ENCODE assay signal across 8 cellular contexts in genomic region chr2:43675646-43676321, GRCh38. TPM values are rescaled to one million over a fixed set of nuclear protein-coding genes. Genes with fewer than 3 reads are reported as not detected.
DNase-seq lines count a peak whose midpoint lies in the region; ATAC-seq and TF ChIP-seq lines count a peak whose summit lies in the region.

No MANE protein-coding gene starts in this region.

- intact Hi-C loops in gastrocnemius medialis (cut with DNase I; ENCODE audit: low total_unique reads) = no loop called here
- intact Hi-C loops in left colon (cut with DNase I, micrococcal nuclease) = no loop called here

- no peak for TF ChIP-seq CTCF in fibroblast of pulmonary artery (IDR thresholded peaks at IDR 0.05; ENCODE audit: low read length, missing control alignments)
- no peak for TF ChIP-seq CTCF in gastrocnemius medialis (IDR thresholded peaks at IDR 0.05 in 4 of 5, conservative IDR thresholded peaks at IDR 0.05 in 1 of 5)

- peaks cover 3% of the 10 kb centered on the region for H3K36me3 Mint-ChIP-seq in T-helper 17 cell (ENCODE audit: low read depth)

- ATAC-seq in T-helper 17 cell (no peak), gastrocnemius medialis (no peak), HG03135 (IDR thresholded peaks at IDR 0.05; ENCODE audit: unreplicated experiment) (no peak), left colon (no peak)

- H4K20me1 ChIP-seq in GM23248 (ENCODE audit: insufficient read depth) = no peaks in the 10 kb centered on the region

- H2AFZ ChIP-seq in GM23248 = peak overlapping the region; percentile 90

- H3K4me1 Mint-ChIP-seq in T-helper 17 cell = peaks cover 3% of the 10 kb centered on the region

- peak; percentile 4 for DNase-seq in GM23248
- no peak for DNase-seq in T-helper 17 cell
- DNase-seq in fibroblast of pulmonary artery (ENCODE audit: low read depth) = no peak
- DNase-seq in gastrocnemius medialis = no peak
- DNase-seq in NCI-H526 treated with DMSO at 0.1 percent for 48 hours (lab: John Stamatoyannopoulos, UW) = no peak
- no peak for DNase-seq in left colon
- DNase-seq in stimulated activated CD4-positive, alpha-beta T cell treated with anti-CD3 and anti-CD28 coated beads, Interleukin-4, amount 100 ng/mL, for 4 hours = no peak

- peaks cover 24% of the 10 kb centered on the region for H3K27me3 Mint-ChIP-seq in T-helper 17 cell

- peak overlapping the region; percentile 74 for H3K4me2 ChIP-seq in GM23248 (ENCODE audit: unreplicated experiment)

- H3K4me3 Mint-ChIP-seq in T-helper 17 cell = peak overlapping the region; percentile 66

- no peaks in the 10 kb centered on the region for H3K9me2 ChIP-seq in GM23248 (ENCODE audit: insufficient read depth)

- H3K79me2 ChIP-seq in GM23248 (ENCODE audit: insufficient read depth) = no peaks in the 10 kb centered on the region

- TF ChIP-seq POLR2A in gastrocnemius medialis (IDR thresholded peaks at IDR 0.05) = no peak

- peak overlapping the region; percentile 60 for H3K9ac ChIP-seq in GM23248

- in situ Hi-C loops in GM23248 (cut with MboI) = no loop called here
- in situ Hi-C loops in gastrocnemius medialis (cut with MboI; ENCODE audit: low sequenced_read_pairs in 4 of 4) = no loop called here

- H3F3A ChIP-seq in GM23248 (ENCODE audit: insufficient read depth) = no peaks in the 10 kb centered on the region

- H3K27ac ChIP-seq in GM23248 (no peak overlapping the region), gastrocnemius medialis (peak overlapping the region in 2 of 4 donors; percentile 26 to 32)

- H3K36me3 ChIP-seq in GM23248 (ENCODE audit: low read depth) = no peaks in the 10 kb centered on the region
- no peaks in the 10 kb centered on the region for H3K36me3 ChIP-seq in gastrocnemius medialis

- H3K9me3 ChIP-seq in GM23248 (ENCODE audit: low read depth) (peaks cover 6% of the 10 kb centered on the region), T-helper 17 cell (ENCODE audit: control insufficient read depth, low read length, poor library complexity, severe bottlenecking) (peaks cover 7% of the 10 kb centered on the region), gastrocnemius medialis (no peaks in the 10 kb centered on the region)

- H3K4me3 ChIP-seq in GM23248 = peak overlapping the region; percentile 72
- peak overlapping the region; percentile 52 for H3K4me3 ChIP-seq in fibroblast of pulmonary artery (replicated peaks; ENCODE audit: low read depth, low read length)
- H3K4me3 ChIP-seq in gastrocnemius medialis = peak overlapping the region; percentile 51 to 63 (median 58)

- H3K27me3 ChIP-seq in GM23248 (replicated peaks; ENCODE audit: insufficient read depth) = no peaks in the 10 kb centered on the region
- H3K27me3 ChIP-seq in gastrocnemius medialis = no peaks in the 10 kb centered on the region

- WGBS in GM23248 (ENCODE audit: low coverage in 1 of 2, low lambda C conversion rate in 2 of 2, missing lambda C conversion rate in 2 of 2), 2 experiments = 56 to 57% methylated on average over 14 of the region's 14 CpGs

- H3K4me1 ChIP-seq in GM23248 (ENCODE audit: insufficient read depth) (no peaks in the 10 kb centered on the region), gastrocnemius medialis (no peaks in the 10 kb centered on the region)

- no peak overlapping the region for H3K27ac Mint-ChIP-seq in T-helper 17 cell

RNA-seq across cellular contexts. Expression of gene C1GALT1C1L, which starts 0.4 kb away (rescaled TPM):
- total RNA-seq in GM23248 (2014; rRNA removed; shearing (Covaris generic)) = not detected in 2 replicates
- polyA plus RNA-seq in GM23248 (2016; fragmentation: Nextera tagmentation; extraction: Ambion mirVana) = 0.41 and 0.54 TPM in 2 replicates
- not detected for total RNA-seq in T-helper 17 cell
- total RNA-seq in gastrocnemius medialis = under 1 TPM in 1 of 4 donors, not detected in 3; 0.59 TPM
- under 1 TPM in 1 of 2 donors, not detected in 1; 0.36 TPM for total RNA-seq in left colon

RNA-seq across cellular contexts. Expression of gene PLEKHH2, which starts 38.7 kb away (rescaled TPM):
- total RNA-seq in GM23248 (2014; rRNA removed; shearing (Covaris generic)) = 1.6 and 2.2 TPM in 2 replicates
- polyA plus RNA-seq in GM23248 (2016; fragmentation: Nextera tagmentation; extraction: Ambion mirVana) = 0.90 and 1.1 TPM in 2 replicates
- under 1 TPM in 1 of 2 donors, not detected in 1; 0.75 TPM for total RNA-seq in T-helper 17 cell
- total RNA-seq in gastrocnemius medialis = 1 to 10 TPM; 1.4 to 4.9 (median 3.4) TPM
- total RNA-seq in left colon = 1 to 10 TPM; 3.9 to 8.3 TPM
